12 cellular contexts compared by ENCODE assay signal in the genomic region with DNA sequence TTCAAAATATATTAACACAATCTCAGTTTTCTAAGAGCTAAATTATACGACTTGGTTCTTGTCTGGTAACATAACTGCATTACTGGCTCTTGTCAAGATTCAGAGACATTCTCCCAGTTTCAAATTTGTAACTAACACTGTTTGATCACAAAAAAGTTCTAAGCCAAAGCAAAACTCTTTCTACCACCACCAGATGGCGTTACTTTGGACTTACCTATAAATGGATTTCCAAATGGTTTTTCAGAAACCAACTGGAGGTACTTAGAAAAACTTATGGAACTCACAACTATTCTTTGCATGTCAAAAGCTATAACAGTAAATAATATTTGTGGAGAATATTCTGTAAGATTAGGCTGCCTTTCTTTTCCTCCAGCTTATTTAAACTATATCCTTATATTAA. TPM values are rescaled to one million over a fixed set of nuclear protein-coding genes. Genes with fewer than 3 reads are reported as not detected.
A peak's percentile ranks its signal among the peaks of the same experiment; 100 is the strongest.
DNase-seq lines count a peak whose midpoint lies in the region; ATAC-seq and TF ChIP-seq lines count a peak whose summit lies in the region.
"Had no signal": no experiment of that assay in that cellular context is flagged by ENCODE, and none has a peak within 500 bp of the region (broad histone marks: within the 10 kb centered on the region; RNA-seq: fewer than 3 reads in every experiment).

No MANE protein-coding gene starts in this region.

- H3K4me1 Mint-ChIP-seq in osteocyte (ENCODE audit: unreplicated experiment) = no peaks in the 10 kb centered on the region
- H3K4me1 Mint-ChIP-seq: B cell had no signal

- H3K27me3 Mint-ChIP-seq in osteocyte (ENCODE audit: unreplicated experiment) = peaks cover 5% of the 10 kb centered on the region
- H3K27me3 Mint-ChIP-seq: B cell had no signal

- H3K36me3 Mint-ChIP-seq in osteocyte (ENCODE audit: unreplicated experiment) = no peaks in the 10 kb centered on the region

- H3K4me3 Mint-ChIP-seq in osteocyte (ENCODE audit: unreplicated experiment) = no peak overlapping the region
- H3K4me3 Mint-ChIP-seq: B cell had no signal

- no peak overlapping the region for H3K4me3 ChIP-seq in cardiac fibroblast (replicated peaks in 1 of 2; ENCODE audit: low read depth in 2 of 2, low read length in 2 of 2)
- H3K4me3 ChIP-seq: dorsolateral prefrontal cortex, K562, thyroid gland had no signal

- TF ChIP-seq CTCF in cardiac fibroblast (IDR thresholded peaks at IDR 0.05; ENCODE audit: low read depth, low read length) = peak; percentile 29
- TF ChIP-seq CTCF in osteocyte (IDR thresholded peaks at IDR 0.05) = peak; percentile 30

- no peak overlapping the region for H3K27ac Mint-ChIP-seq in osteocyte (ENCODE audit: unreplicated experiment)
- H3K27ac Mint-ChIP-seq: B cell had no signal

- DNase-seq in NCI-H748 (lab: John Stamatoyannopoulos, UW; ENCODE audit: unreplicated experiment) (peak; percentile 32), NCI-H748 treated with DMSO at 0.1 percent for 48 hours (lab: John Stamatoyannopoulos, UW) (no peak), M059J (ENCODE audit: low read depth) (peak; percentile 36), cardiac fibroblast (ENCODE audit: low read depth in 2 of 2) (peak; percentile 17 to 45), osteocyte (ENCODE audit: extremely low spot score, unreplicated experiment) (no peak), NCI-H446 (lab: John Stamatoyannopoulos, UW) (no peak)
- DNase-seq: dorsolateral prefrontal cortex, thyroid gland had no signal

- ATAC-seq in GM19467 (IDR thresholded peaks at IDR 0.05; ENCODE audit: unreplicated experiment) (no peak), HG02852 (IDR thresholded peaks at IDR 0.05; ENCODE audit: unreplicated experiment) (no peak)
- ATAC-seq: K562 had no signal

- no peaks in the 10 kb centered on the region for H3K9me3 Mint-ChIP-seq in osteocyte (ENCODE audit: unreplicated experiment)

RNA-seq across cellular contexts. Expression of a gene that starts 34.2 kb away (rescaled TPM):
- total RNA-seq in M059J (2014; rRNA removed; shearing (Covaris generic)) = not detected in 2 replicates
- total RNA-seq in osteocyte = not detected in 2 replicates
- total RNA-seq: B cell, dorsolateral prefrontal cortex, K562, thyroid gland had no signal

Comparison
In these comparisons a context has a peak if more than half of its experiments do, and no peak if none do; other contexts are left out.
1. DNase-seq: peak in NCI-H748 (single experiment), M059J (single experiment) and cardiac fibroblast (2 of 2); none in NCI-H748 treated with DMSO at 0.1 percent for 48 hours (single experiment), osteocyte (single experiment) and NCI-H446 (0 of 2).